In genomic region chr9:125889122-125889523, GRCh38 we compare ENCODE assay signal across 9 cellular contexts.
A peak's percentile ranks its signal among the peaks of the same experiment; 100 is the strongest.
DNase-seq lines count a peak whose midpoint lies in the region; ATAC-seq and TF ChIP-seq lines count a peak whose summit lies in the region.
"Had no signal": no experiment of that assay in that cellular context is flagged by ENCODE, and none has a peak within 500 bp of the region (broad histone marks: within the 10 kb centered on the region; RNA-seq: fewer than 3 reads in every experiment).

No MANE protein-coding gene starts in this region.

- H3K4ac ChIP-seq in neuronal stem cell (ENCODE audit: low read length), result no peak overlapping the region

- no peak overlapping the region for H3K23ac ChIP-seq in neuronal stem cell (ENCODE audit: low read depth, low read length, poor library complexity)

- peaks cover 34% of the 10 kb centered on the region for H3K27me3 Mint-ChIP-seq in activated CD4-positive, alpha-beta T cell treated with anti-CD3 and anti-CD28 coated beads, Interleukin-2, amount 10 ng/mL, durations not matched to agents 7 days and 5 days

- H3K4me2 ChIP-seq in neuronal stem cell (ENCODE audit: insufficient read depth, low read length, poor library complexity, severe bottlenecking), result peak overlapping the region; percentile 68
- no peak overlapping the region for H3K4me2 ChIP-seq in MM.1S (ENCODE audit: low read depth, low read length)

- H3K4me1 Mint-ChIP-seq in activated CD4-positive, alpha-beta T cell treated with anti-CD3 and anti-CD28 coated beads, Interleukin-2, amount 10 ng/mL, durations not matched to agents 7 days and 5 days, result peaks cover 7% of the 10 kb centered on the region

- H3K27ac ChIP-seq in neuronal stem cell (replicated peaks; ENCODE audit: low read length) (peak overlapping the region; percentile 71), MM.1S (ENCODE audit: low read length) (no peak overlapping the region)
- H3K27ac ChIP-seq: KMS-11 had no signal

- peak overlapping the region; percentile 97 for H3K18ac ChIP-seq in neuronal stem cell (ENCODE audit: low read length)

- H3F3A ChIP-seq in MM.1S (ENCODE audit: insufficient read depth, low read length), result no peaks in the 10 kb centered on the region

- H3K9me3 Mint-ChIP-seq in activated CD4-positive, alpha-beta T cell treated with anti-CD3 and anti-CD28 coated beads, Interleukin-2, amount 10 ng/mL, durations not matched to agents 7 days and 5 days, result no peaks in the 10 kb centered on the region

- H3K4me1 ChIP-seq in neuronal stem cell (ENCODE audit: control insufficient read depth in 2 of 2, insufficient read depth in 1 of 2, low read depth in 1 of 2, low read length in 2 of 2), result peaks cover 7 to 47% of the 10 kb centered on the region in 2 donors
- peaks cover 2% of the 10 kb centered on the region; the same call in 1 of the 2 replicates for H3K4me1 ChIP-seq in MM.1S (ENCODE audit: low read length)

- no peak overlapping the region for H4K8ac ChIP-seq in neuronal stem cell (ENCODE audit: low read depth, low read length)

- H3K9me3 ChIP-seq in neuronal stem cell (replicated peaks in 1 of 2; ENCODE audit: control insufficient read depth in 2 of 2, insufficient read depth in 1 of 2, low read depth in 1 of 2, low read length in 2 of 2) (no peaks in the 10 kb centered on the region), MM.1S (replicated peaks; ENCODE audit: insufficient read depth, low read length) (no peaks in the 10 kb centered on the region)

- peak overlapping the region; percentile 45 for H3K4me3 Mint-ChIP-seq in activated CD4-positive, alpha-beta T cell treated with anti-CD3 and anti-CD28 coated beads, Interleukin-2, amount 10 ng/mL, durations not matched to agents 7 days and 5 days

- TF ChIP-seq CTCF in foreskin fibroblast (IDR thresholded peaks at IDR 0.05; ENCODE audit: low read depth, low read length) (no peak), MM.1S (IDR thresholded peaks at IDR 0.05; ENCODE audit: low read length) (no peak)

- peak overlapping the region; percentile 86 for H2AK5ac ChIP-seq in neuronal stem cell (ENCODE audit: low read depth, low read length)

- no CpG with 5 or more reads among the region's 22 CpGs for WGBS in neuronal stem cell (ENCODE audit: extremely low coverage in 2 of 2, insufficient read length in 2 of 2, insufficient replicate concordance in 1 of 2), 2 donors

- H2BK120ac ChIP-seq in neuronal stem cell (ENCODE audit: low read depth, low read length), result peak overlapping the region; percentile 24

- no peak overlapping the region for H3K27ac Mint-ChIP-seq in activated CD4-positive, alpha-beta T cell treated with anti-CD3 and anti-CD28 coated beads, Interleukin-2, amount 10 ng/mL, durations not matched to agents 7 days and 5 days

- H2BK15ac ChIP-seq in neuronal stem cell (ENCODE audit: low read length), result peak overlapping the region; percentile 76

- no peak overlapping the region for H4K91ac ChIP-seq in neuronal stem cell (ENCODE audit: low read depth, low read length, poor library complexity)

- H2BK12ac ChIP-seq in neuronal stem cell (ENCODE audit: low read length), result peak overlapping the region; percentile 33

- no peaks in the 10 kb centered on the region for H3K79me1 ChIP-seq in neuronal stem cell (ENCODE audit: low read depth, low read length)

- DNase-seq in COLO668 (lab: John Stamatoyannopoulos, UW; ENCODE audit: unreplicated experiment) (peak; percentile 69), foreskin fibroblast (peak in 1 of 2 donors; percentile 29), neuronal stem cell (ENCODE audit: low spot score) (no peak), NCI-H2107 treated with DMSO at 0.1 percent for 48 hours (lab: John Stamatoyannopoulos, UW; ENCODE audit: unreplicated experiment) (no peak), MM.1S (no peak)
- no peak for DNase-seq in activated CD4-positive, alpha-beta T cell treated with anti-CD3 and anti-CD28 coated beads, Interleukin-2, amount 10 ng/mL, durations not matched to agents 7 days and 5 days

- H3K36me3 Mint-ChIP-seq in activated CD4-positive, alpha-beta T cell treated with anti-CD3 and anti-CD28 coated beads, Interleukin-2, amount 10 ng/mL, durations not matched to agents 7 days and 5 days (ENCODE audit: low read depth), result no peaks in the 10 kb centered on the region

- H3K4me3 ChIP-seq in foreskin fibroblast (ENCODE audit: low read depth in 1 of 2, low read length in 2 of 2) (peak overlapping the region; percentile 41 to 47), neuronal stem cell (ENCODE audit: low read length in 2 of 2) (peak overlapping the region; percentile 54 to 82), MM.1S (ENCODE audit: low read length) (no peak overlapping the region)

- H3K14ac ChIP-seq in neuronal stem cell (ENCODE audit: low read length), result no peak overlapping the region

- CTCF ChIA-PET in activated CD4-positive, alpha-beta T cell treated with anti-CD3 and anti-CD28 coated beads, Interleukin-2, amount 10 ng/mL, durations not matched to agents 7 days and 5 days (lab: Charles Lee), result interaction anchor here (0.6 kb wide), 1 partner anchor 9 kb away, joined by 3 read pairs; no protein-coding TSS in a partner anchor

- no peak overlapping the region for H3K9ac ChIP-seq in neuronal stem cell (ENCODE audit: low read depth, low read length, poor library complexity)
- no peak overlapping the region for H3K9ac ChIP-seq in MM.1S (ENCODE audit: low read length)
- H3K9ac ChIP-seq: KMS-11 had no signal

- H3K9me2 ChIP-seq in MM.1S (replicated peaks; ENCODE audit: insufficient read depth, low read length), result no peaks in the 10 kb centered on the region

- H3K27me3 ChIP-seq in neuronal stem cell (ENCODE audit: control insufficient read depth in 3 of 3, insufficient read depth in 3 of 3, low read depth in 1 of 3, low read length in 3 of 3) (no peaks in the 10 kb centered on the region), MM.1S (replicated peaks; ENCODE audit: insufficient read depth, low read length) (no peaks in the 10 kb centered on the region)

- POLR2A ChIA-PET in activated CD4-positive, alpha-beta T cell treated with anti-CD3 and anti-CD28 coated beads, Interleukin-2, amount 10 ng/mL, durations not matched to agents 7 days and 5 days (lab: Charles Lee), result no interaction called here

- no peaks in the 10 kb centered on the region for H4K20me1 ChIP-seq in MM.1S (ENCODE audit: insufficient read depth, low read length)

- H3K36me3 ChIP-seq in neuronal stem cell (replicated peaks in 1 of 2; ENCODE audit: control insufficient read depth in 2 of 2, insufficient read depth in 2 of 2, low read length in 2 of 2) (no peaks in the 10 kb centered on the region), MM.1S (replicated peaks; ENCODE audit: insufficient read depth, low read length) (no peaks in the 10 kb centered on the region)

- ATAC-seq in HG02588 (IDR thresholded peaks at IDR 0.05; ENCODE audit: unreplicated experiment) (peak; percentile 44), GM21515 (IDR thresholded peaks at IDR 0.05; ENCODE audit: unreplicated experiment) (no peak)

- H2BK5ac ChIP-seq in neuronal stem cell (ENCODE audit: low read length), result no peak overlapping the region

- H2AFZ ChIP-seq in neuronal stem cell (ENCODE audit: low read length), result peak overlapping the region; percentile 81
- no peak overlapping the region for H2AFZ ChIP-seq in MM.1S (ENCODE audit: low read length)

- no peaks in the 10 kb centered on the region for H3K79me2 ChIP-seq in MM.1S (ENCODE audit: low read length)
